22 cellular contexts compared by ENCODE assay signal in genomic region chr20:53822534-53822933, GRCh38.
DNase-seq lines count a peak whose midpoint lies in the region; ATAC-seq, FAIRE-seq and TF ChIP-seq lines count a peak whose summit lies in the region.
"Had no signal": no experiment of that assay in that cellular context is flagged by ENCODE, and none has a peak within 500 bp of the region (broad histone marks: within the 10 kb centered on the region; RNA-seq: fewer than 3 reads in every experiment).

No MANE protein-coding gene starts in this region.

- no peak overlapping the region for H3K4me3 Mint-ChIP-seq in activated T-cell treated with anti-CD3 and anti-CD28 coated beads, Interleukin-2, amount 50 U/mL, for 72 hours

- no peak for FAIRE-seq in GM12878 (lab: Jason Lieb, UNC)
- FAIRE-seq: A549, GM12892, GM19239, H1 had no signal

- TF ChIP-seq CTCF in Panc1 (IDR thresholded peaks at IDR 0.05): no peak
- TF ChIP-seq CTCF in GM12878 (IDR thresholded peaks at IDR 0.05 in 2 of 3, conservative IDR thresholded peaks at IDR 0.05 in 1 of 3; ENCODE audit: control insufficient read depth in 2 of 3, extremely low read depth in 1 of 3, insufficient read depth in 1 of 3, low read depth in 3 of 3, low read length in 3 of 3): no peak

- H3K27ac ChIP-seq in Panc1 (ENCODE audit: low read length) (peak overlapping the region; percentile 100), GM12878 (ENCODE audit: control insufficient read depth, insufficient read depth) (no peak overlapping the region)
- H3K27ac ChIP-seq: GM23248 had no signal

- no peak overlapping the region for H3K4me3 ChIP-seq in Panc1 (ENCODE audit: low read depth in 2 of 2, low read length in 2 of 2)
- H3K4me3 ChIP-seq in GM12878: no peak overlapping the region
- H3K4me3 ChIP-seq: A549, GM23248 had no signal

- no peak overlapping the region for H2AFZ ChIP-seq in GM12878 (ENCODE audit: control insufficient read depth, low read depth, low read length)
- H2AFZ ChIP-seq: GM23248 had no signal

- H3K4me2 ChIP-seq in GM12878 (ENCODE audit: control insufficient read depth, insufficient read depth): no peak overlapping the region
- H3K4me2 ChIP-seq: A549 had no signal

- no peak for TF ChIP-seq POLR2A in GM12878 (IDR thresholded peaks at IDR 0.05; ENCODE audit: low read depth, low read length)

- no peaks in the 10 kb centered on the region for H3K27me3 Mint-ChIP-seq in activated T-cell treated with anti-CD3 and anti-CD28 coated beads, Interleukin-2, amount 50 U/mL, for 72 hours (ENCODE audit: low read depth)
- H3K27me3 Mint-ChIP-seq: CD4-positive, alpha-beta memory T cell had no signal

- DNase-seq in activated T-cell treated with anti-CD3 and anti-CD28 coated beads, Interleukin-2, amount 50 U/mL, for 72 hours: no peak
- DNase-seq in activated T-cell treated with anti-CD3 and anti-CD28 coated beads, Interleukin-2, amount 50 U/mL, for 48 hours: no peak
- no peak for DNase-seq in Panc1 (ENCODE audit: low read depth, low spot score)
- DNase-seq in GM12878 (ENCODE audit: low read depth, low spot score): no peak
- no peak for DNase-seq in NCI-H526 (lab: John Stamatoyannopoulos, UW)
- DNase-seq: 8988T; ACHN; C1 segment of cervical spinal cord; Calu3; CD4-positive, alpha-beta memory T cell; COR-L47; DMS53; DMS79 treated with DMSO at 0.1 percent for 48 hours; GF-D8; GM23248; H7; HCEC 1CT had no signal

- no peak for TF ChIP-seq RAD21 in GM12878 (IDR thresholded peaks at IDR 0.05; ENCODE audit: insufficient read depth, low read depth, low read length)

- no peaks in the 10 kb centered on the region for H3K36me3 ChIP-seq in Panc1 (ENCODE audit: control insufficient read depth, insufficient read depth, low read length)
- H3K36me3 ChIP-seq in GM12878 (ENCODE audit: control insufficient read depth in 2 of 2, insufficient read depth in 2 of 2, low read length in 1 of 2): no peaks in the 10 kb centered on the region

- H3K79me2 ChIP-seq in GM12878 (ENCODE audit: control insufficient read depth, insufficient read depth, low read length): no peaks in the 10 kb centered on the region

- H4K20me1 ChIP-seq in GM12878 (ENCODE audit: control insufficient read depth, insufficient read depth): no peaks in the 10 kb centered on the region

- BruUV-seq in Panc1 (replicated peaks; lab: Mats Ljungman, UMichigan): no TSS peak
- BruUV-seq in GM12878 (replicated peaks; lab: Mats Ljungman, UMichigan): no TSS peak

- no peaks in the 10 kb centered on the region for H3K27me3 ChIP-seq in Panc1 (ENCODE audit: control insufficient read depth, insufficient read depth, low read length)
- no peaks in the 10 kb centered on the region for H3K27me3 ChIP-seq in GM12878 (replicated peaks in 1 of 2; ENCODE audit: control insufficient read depth in 2 of 2, insufficient read depth in 2 of 2, low read length in 1 of 2)

- intact Hi-C loops in Panc1 (cut with micrococcal nuclease; ENCODE audit: unreplicated experiment) (no loop called here), GM12878 (cut with micrococcal nuclease; ENCODE audit: unreplicated experiment) (no loop called here)

- no peaks in the 10 kb centered on the region; the same call in 1 of the 2 replicates for H3K9me3 ChIP-seq in Panc1 (ENCODE audit: control insufficient read depth, insufficient read depth, low read depth, low read length)
- no peaks in the 10 kb centered on the region; the same call in 1 of the 3 replicates for H3K9me3 ChIP-seq in GM12878 (replicated peaks; ENCODE audit: control insufficient read depth, insufficient read depth, low read length)

- no peak for TF ChIP-seq EP300 in GM12878 (IDR thresholded peaks at IDR 0.05; ENCODE audit: borderline replicate concordance in 1 of 2, control insufficient read depth in 1 of 2, low read depth in 2 of 2, low read length in 2 of 2)

- SMC1A ChIA-PET in GM12878 (lab: Charles Lee; ENCODE audit: uncharacterized antibody, unreplicated experiment): no interaction called here

- peaks cover 0 to 3% of the 10 kb centered on the region in 2 donors for H3K36me3 Mint-ChIP-seq in activated T-cell treated with anti-CD3 and anti-CD28 coated beads, Interleukin-2, amount 50 U/mL, for 72 hours (ENCODE audit: insufficient read depth in 2 of 2)

- RAD21 ChIA-PET in GM12878 (lab: Charles Lee; ENCODE audit: unreplicated experiment): no interaction called here

- H3K9ac ChIP-seq in GM12878 (ENCODE audit: control insufficient read depth, insufficient read depth, low read length): no peak overlapping the region
- H3K9ac ChIP-seq: GM23248 had no signal

- H3K4me1 Mint-ChIP-seq in activated T-cell treated with anti-CD3 and anti-CD28 coated beads, Interleukin-2, amount 50 U/mL, for 72 hours (ENCODE audit: low read depth): peaks cover 17% of the 10 kb centered on the region

- CTCF ChIA-PET in Panc1 (lab: Charles Lee): no interaction called here
- CTCF ChIA-PET in GM12878 (lab: Yijun Ruan, JAX): interaction anchor here (0.5 kb wide), 1 partner anchor 275 kb away, joined by 3 read pairs; no protein-coding TSS in a partner anchor

- H3K27ac Mint-ChIP-seq in activated T-cell treated with anti-CD3 and anti-CD28 coated beads, Interleukin-2, amount 50 U/mL, for 72 hours: peak overlapping the region; percentile 79
- H3K27ac Mint-ChIP-seq: CD4-positive, alpha-beta memory T cell had no signal

- peaks cover 0 to 3% of the 10 kb centered on the region in 2 donors for H3K9me3 Mint-ChIP-seq in activated T-cell treated with anti-CD3 and anti-CD28 coated beads, Interleukin-2, amount 50 U/mL, for 72 hours

- WGBS in GM12878 (ENCODE audit: insufficient coverage, insufficient replicate concordance, low lambda C conversion rate, missing lambda C conversion rate): 88% methylated on average over 5 of the region's 5 CpGs

- in situ Hi-C loops in Panc1 (cut with HindIII; ENCODE audit: low pct_unique_long_range_greater_than_20kb, low sequenced_read_pairs): no loop called here
- in situ Hi-C loops in GM12878 (cut with MboI): no loop called here

- H3K4me1 ChIP-seq in Panc1 (ENCODE audit: control insufficient read depth, insufficient read depth, low read length) (peaks cover 17% of the 10 kb centered on the region), GM12878 (ENCODE audit: control insufficient read depth, insufficient read depth, low read length) (peaks cover 8% of the 10 kb centered on the region)

- POLR2A ChIA-PET in Panc1 (lab: Charles Lee) (no interaction called here), GM12878 (lab: Charles Lee) (no interaction called here)

- ATAC-seq in activated T-cell treated with anti-CD3 and anti-CD28 coated beads, Interleukin-2, amount 50 U/mL, for 72 hours (replicated peaks in 1 of 2): no peak
- no peak for ATAC-seq in Panc1
- no peak for ATAC-seq in GM12878
- ATAC-seq in GM18868 (IDR thresholded peaks at IDR 0.05; ENCODE audit: unreplicated experiment): no peak
- ATAC-seq: A549 had no signal

TF ChIP-seq in GM12878, 131 proteins besides CTCF, POLR2A, EP300 and RAD21:
- TF ChIP-seq KLF5 (IDR thresholded peaks at IDR 0.05; ENCODE audit: partially characterized antibody) (no peak), JUND (IDR thresholded peaks at IDR 0.05; ENCODE audit: low read depth, low read length) (no peak), YY1 (IDR thresholded peaks at IDR 0.05; ENCODE audit: low read depth, low read length) (no peak), EGR1 (IDR thresholded peaks at IDR 0.05; ENCODE audit: borderline replicate concordance in 1 of 2, low read depth in 2 of 2, low read length in 2 of 2) (no peak), NFYA (IDR thresholded peaks at IDR 0.05; ENCODE audit: borderline replicate concordance, low read depth, low read length) (no peak), HDGF (IDR thresholded peaks at IDR 0.05) (no peak), BACH1 (IDR thresholded peaks at IDR 0.05; ENCODE audit: borderline replicate concordance) (no peak), HDAC2 (IDR thresholded peaks at IDR 0.05) (no peak), MAX (IDR thresholded peaks at IDR 0.05; ENCODE audit: low read depth, low read length) (no peak), ZSCAN29 (IDR thresholded peaks at IDR 0.05) (no peak), NFXL1 (IDR thresholded peaks at IDR 0.05; ENCODE audit: borderline replicate concordance) (peak; percentile 75; the same call in 1 of the 2 replicates), ETV6 (conservative IDR thresholded peaks at IDR 0.05 in 1 of 2, IDR thresholded peaks at IDR 0.05 in 1 of 2; ENCODE audit: borderline replicate concordance in 1 of 2, low read depth in 1 of 2) (peak in 1 of 2 experiments; percentile 77; a peak in 1 of 4 replicates), ATF2 (IDR thresholded peaks at IDR 0.05; ENCODE audit: low read length) (no peak)
